In the genomic region with DNA sequence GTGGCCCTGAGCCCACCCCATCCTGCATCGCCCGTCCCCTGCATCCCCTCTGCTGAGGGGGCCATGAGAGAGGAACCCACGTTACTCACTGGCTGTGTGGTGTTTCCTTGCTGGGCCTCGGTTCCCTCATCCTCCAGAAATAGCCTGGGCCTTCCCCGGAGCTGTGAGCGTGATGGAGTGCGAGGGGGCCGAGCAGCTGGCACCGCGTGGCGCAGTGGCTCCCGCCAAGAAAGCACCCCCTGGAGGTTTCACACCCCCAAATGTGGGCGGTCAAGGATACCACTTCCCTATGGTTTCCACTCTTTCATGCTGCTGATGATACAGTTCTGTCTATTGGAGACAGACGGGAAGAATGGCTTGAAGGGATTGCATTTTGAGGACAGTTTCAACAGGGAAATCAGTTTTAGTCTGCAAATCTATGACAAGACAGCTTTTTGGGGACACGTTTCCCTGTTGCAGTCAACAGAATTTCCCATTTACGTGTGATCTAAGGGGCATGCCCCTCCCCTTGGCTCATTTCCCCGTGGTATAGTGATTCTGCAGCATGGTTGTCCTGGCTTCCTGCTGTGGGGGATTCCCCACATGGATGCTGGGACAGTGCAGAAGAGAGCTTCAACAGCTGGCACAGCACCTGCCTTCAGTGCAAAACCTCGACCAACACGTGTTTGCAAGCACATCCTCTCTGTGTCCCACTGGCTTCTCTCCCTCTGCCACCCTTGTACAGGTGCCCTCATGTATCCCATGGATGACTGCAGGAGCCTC, we compare ENCODE assay signal across 21 cellular contexts.
"Had no signal": no experiment of that assay in that cellular context is flagged by ENCODE, and none has a peak within 500 bp of the region (broad histone marks: within the 10 kb centered on the region; RNA-seq: fewer than 3 reads in every experiment).

No MANE protein-coding gene starts in this region.

- FAIRE-seq: bronchial epithelial cell, pancreas had no signal

- H3K36me3 ChIP-seq: adrenal gland, gastrocnemius medialis, heart right ventricle, neural progenitor cell, pancreas, upper lobe of right lung, WERI-Rb-1 had no signal

- DNase-seq: activated CD4-positive, alpha-beta T cell treated with anti-CD3 and anti-CD28 coated beads for 1 hour; activated gamma-delta T cell; activated T-cell treated with anti-CD3 and anti-CD28 coated beads, Interleukin-2, amount 50 U/mL, for 72 hours; adrenal gland; cerebellar nuclear complex; cortex of kidney; effector CD4-positive, alpha-beta T cell; gastrocnemius medialis; heart right ventricle; mesenchymal stem cell; naive thymus-derived CD4-positive, alpha-beta T cell; pancreas; stimulated activated naive B cell treated with anti-CD40 and anti-IgM and Interleukin-4, amounts not matched to agents 10 μg/mL and 1 μg/mL and 100 μg/mL, for 72 hours; T-helper 2 cell; upper lobe of right lung; WERI-Rb-1 had no signal

- H3K9ac ChIP-seq: neural progenitor cell had no signal

- H3K27ac ChIP-seq: adrenal gland, gastrocnemius medialis, heart right ventricle, neural progenitor cell, pancreas, upper lobe of right lung, WERI-Rb-1 had no signal

- H3K4me3 ChIP-seq: adrenal gland, gastrocnemius medialis, heart right ventricle, neural progenitor cell, pancreas, upper lobe of right lung had no signal

- H2AFZ ChIP-seq: neural progenitor cell had no signal

- H3K4me2 ChIP-seq: neural progenitor cell had no signal

- H3K4me1 ChIP-seq: adrenal gland, heart right ventricle, neural progenitor cell, pancreas, upper lobe of right lung had no signal

- H3K27me3 ChIP-seq: adrenal gland, gastrocnemius medialis, heart right ventricle, neural progenitor cell, pancreas, upper lobe of right lung had no signal

- ATAC-seq: activated naive CD4-positive, alpha-beta T cell treated with anti-CD3 and anti-CD28 coated beads, Interleukin-2, amount 50 U/mL, for 72 hours; activated T-cell treated with anti-CD3 and anti-CD28 coated beads, Interleukin-2, amount 50 U/mL, for 72 hours; esophagus mucosa; gastrocnemius medialis; heart right ventricle; naive thymus-derived CD4-positive, alpha-beta T cell; pancreas; sciatic nerve; stimulated activated naive B cell treated with anti-CD40 and anti-IgM and Interleukin-4, amounts not matched to agents 10 μg/mL and 1 μg/mL and 100 μg/mL, for 72 hours; upper lobe of right lung had no signal

- H3K9me3 ChIP-seq: adrenal gland, gastrocnemius medialis, heart right ventricle, pancreas, upper lobe of right lung had no signal
